15 cellular contexts compared by ENCODE assay signal in genomic region chr14:61965030-61965745, GRCh38.
DNase-seq lines count a peak whose midpoint lies in the region; ATAC-seq, FAIRE-seq and TF ChIP-seq lines count a peak whose summit lies in the region.
"Had no signal": no experiment of that assay in that cellular context is flagged by ENCODE, and none has a peak within 500 bp of the region (broad histone marks: within the 10 kb centered on the region; RNA-seq: fewer than 3 reads in every experiment).

No MANE protein-coding gene starts in this region.

- intact Hi-C loops in spleen (cut with DNase I; ENCODE audit: low total_unique reads), result no loop called here
- intact Hi-C loops in pancreas (cut with DNase I), result no loop called here
- intact Hi-C loops in Right ventricle myocardium inferior (cut with DNase I), result no loop called here

- H3K27me3 Mint-ChIP-seq in HFFc6 (ENCODE audit: insufficient read depth), result no peaks in the 10 kb centered on the region; the same call in 1 of the 2 replicates

- peak overlapping the region; percentile 20; the same call in 1 of the 2 replicates for H3K4me3 ChIP-seq in ACC112 (ENCODE audit: low read depth, low read length)
- no peak overlapping the region for H3K4me3 ChIP-seq in adipocyte (ENCODE audit: low read length)
- H3K4me3 ChIP-seq in spleen, result no peak overlapping the region
- H3K4me3 ChIP-seq in pancreas, result no peak overlapping the region
- H3K4me3 ChIP-seq: skin epidermis, transverse colon had no signal

- peaks cover 11% of the 10 kb centered on the region for H3K9me3 Mint-ChIP-seq in HFFc6
- H3K9me3 Mint-ChIP-seq: activated naive CD8-positive, alpha-beta T cell treated with anti-CD3 and anti-CD28 coated beads for 36 hours; effector memory CD8-positive, alpha-beta T cell had no signal

- no peak overlapping the region for H2AFZ ChIP-seq in ACC112 (ENCODE audit: low read length, unreplicated experiment)

- DNase-seq in HFFc6 (peak; percentile 82), adipocyte (ENCODE audit: low read depth) (peak; percentile 92), glomerular visceral epithelial cell (ENCODE audit: extremely low spot score) (peak; percentile 7), spleen (no peak), medulla oblongata (ENCODE audit: extremely low spot score) (no peak), pancreas (no peak), Right ventricle myocardium inferior (ENCODE audit: missing footprints) (no peak)
- DNase-seq: activated naive CD8-positive, alpha-beta T cell treated with anti-CD3 and anti-CD28 coated beads for 36 hours; effector memory CD8-positive, alpha-beta T cell; naive B cell; NCI-H2029; transverse colon had no signal

- no peak for ATAC-seq in pancreas
- ATAC-seq in Right ventricle myocardium inferior, result no peak
- ATAC-seq: effector memory CD8-positive, alpha-beta T cell had no signal

- TF ChIP-seq POLR2A in spleen (IDR thresholded peaks at IDR 0.05), result no peak

- H3K9me3 ChIP-seq in adipocyte (ENCODE audit: control insufficient read depth, low read length) (peaks cover 3% of the 10 kb centered on the region), spleen (no peaks in the 10 kb centered on the region), pancreas (no peaks in the 10 kb centered on the region)
- H3K9me3 ChIP-seq: transverse colon had no signal

- H3K27me3 ChIP-seq in ACC112 (ENCODE audit: insufficient read depth, low read length) (no peaks in the 10 kb centered on the region), adipocyte (replicated peaks; ENCODE audit: control insufficient read depth, insufficient read depth, low read length) (no peaks in the 10 kb centered on the region), spleen (replicated peaks in 1 of 7) (no peaks in the 10 kb centered on the region), pancreas (no peaks in the 10 kb centered on the region)
- H3K27me3 ChIP-seq: transverse colon had no signal

- H3K79me2 ChIP-seq in ACC112 (ENCODE audit: control insufficient read depth, insufficient read depth, low read length, unreplicated experiment), result no peaks in the 10 kb centered on the region

- no peak for TF ChIP-seq CTCF in HFFc6 (IDR thresholded peaks at IDR 0.05)
- TF ChIP-seq CTCF in spleen (IDR thresholded peaks at IDR 0.05 in 8 of 11, conservative IDR thresholded peaks at IDR 0.05 in 3 of 11), result no peak
- no peak for TF ChIP-seq CTCF in pancreas (IDR thresholded peaks at IDR 0.05)

- no peak for FAIRE-seq in pancreas (lab: Jason Lieb, UNC)

- no peaks in the 10 kb centered on the region; the same call in 1 of the 2 replicates for H3K36me3 ChIP-seq in ACC112 (ENCODE audit: insufficient read depth, low read length)
- H3K36me3 ChIP-seq in adipocyte (ENCODE audit: control insufficient read depth, insufficient read depth, low read length, severe bottlenecking), result no peaks in the 10 kb centered on the region
- no peaks in the 10 kb centered on the region for H3K36me3 ChIP-seq in spleen
- no peaks in the 10 kb centered on the region for H3K36me3 ChIP-seq in pancreas
- H3K36me3 ChIP-seq: transverse colon had no signal

- peak overlapping the region; percentile 86 for H3K27ac Mint-ChIP-seq in HFFc6
- H3K27ac Mint-ChIP-seq: activated naive CD8-positive, alpha-beta T cell treated with anti-CD3 and anti-CD28 coated beads for 36 hours; effector memory CD8-positive, alpha-beta T cell; naive B cell had no signal

- peak overlapping the region; percentile 70 for H3K4me3 Mint-ChIP-seq in HFFc6
- H3K4me3 Mint-ChIP-seq: activated naive CD8-positive, alpha-beta T cell treated with anti-CD3 and anti-CD28 coated beads for 36 hours; effector memory CD8-positive, alpha-beta T cell had no signal

- H3K4me1 ChIP-seq in ACC112 (ENCODE audit: control insufficient read depth, insufficient read depth, low read length, unreplicated experiment) (peaks cover 7% of the 10 kb centered on the region), adipocyte (ENCODE audit: control insufficient read depth, insufficient read depth, low read length) (no peaks in the 10 kb centered on the region), spleen (no peaks in the 10 kb centered on the region), pancreas (no peaks in the 10 kb centered on the region)
- H3K4me1 ChIP-seq: transverse colon had no signal

- 89 to 100% (median 95%) methylated on average over 2 of the region's 2 CpGs for WGBS in spleen, 5 donors
- WGBS in pancreas, 2 donors, result 95 to 96% methylated on average over 2 of the region's 2 CpGs

- H3K4me1 Mint-ChIP-seq in HFFc6 (ENCODE audit: low read depth), result peaks cover 36% of the 10 kb centered on the region
- H3K4me1 Mint-ChIP-seq: activated naive CD8-positive, alpha-beta T cell treated with anti-CD3 and anti-CD28 coated beads for 36 hours; naive B cell had no signal

- peaks cover 13% of the 10 kb centered on the region; the same call in 1 of the 2 replicates for H3K36me3 Mint-ChIP-seq in HFFc6 (ENCODE audit: low read depth)
- H3K36me3 Mint-ChIP-seq: activated naive CD8-positive, alpha-beta T cell treated with anti-CD3 and anti-CD28 coated beads for 36 hours had no signal

- H3K27ac ChIP-seq in ACC112 (ENCODE audit: low read depth, low read length) (peak overlapping the region; percentile 81), spleen (no peak overlapping the region), pancreas (no peak overlapping the region)
- H3K27ac ChIP-seq: C4-2B, skin epidermis, transverse colon had no signal

- H3K9ac ChIP-seq in adipocyte (ENCODE audit: low read length), result no peak overlapping the region

Comparison
In these comparisons a context has a peak if more than half of its experiments do, and no peak if none do; other contexts are left out.
1. DNase-seq: peak in HFFc6 (single experiment), adipocyte (single experiment) and glomerular visceral epithelial cell (single experiment); none in spleen (single experiment), medulla oblongata (single experiment), pancreas (0 of 6) and Right ventricle myocardium inferior (single experiment).